ENCODE assay signal across 8 cellular contexts in genomic region chr10:73252445-73253225, GRCh38. TPM values are rescaled to one million over a fixed set of nuclear protein-coding genes. Genes with fewer than 3 reads are reported as not detected.
DNase-seq lines count a peak whose midpoint lies in the region; ATAC-seq and TF ChIP-seq lines count a peak whose summit lies in the region.

Gene MRPS16, minus strand, starts transcription at chr10:73252644. Its CDS starts 162 bp downstream, at chr10:73252482.

- TF ChIP-seq EP300 in tibial nerve (IDR thresholded peaks at IDR 0.05): peak; percentile 93 to 99

- H3K36me3 ChIP-seq in cardiac muscle cell (peaks cover 10% of the 10 kb centered on the region), parathyroid adenoma (ENCODE audit: control insufficient read depth, insufficient read depth, low read length) (no peaks in the 10 kb centered on the region), tibial nerve (peaks cover 0 to 25% (median 0%) of the 10 kb centered on the region in 3 donors)

- H3K4me1 Mint-ChIP-seq in activated naive CD8-positive, alpha-beta T cell treated with anti-CD3 and anti-CD28 coated beads, Interleukin-2, amount 50 U/mL, for 24 hours: peaks cover 39% of the 10 kb centered on the region

- peak within 1 kb of the TSS; percentile 89 for H3K9ac ChIP-seq in parathyroid adenoma

- H3K27ac Mint-ChIP-seq in activated naive CD8-positive, alpha-beta T cell treated with anti-CD3 and anti-CD28 coated beads, Interleukin-2, amount 50 U/mL, for 24 hours: peak within 1 kb of the TSS; percentile 96

- H2AFZ ChIP-seq in parathyroid adenoma: peak within 1 kb of the TSS; percentile 96

- H3K79me2 ChIP-seq in parathyroid adenoma: peaks cover 9% of the 10 kb centered on the region

- peaks cover 2% of the 10 kb centered on the region for H3K27me3 Mint-ChIP-seq in activated naive CD8-positive, alpha-beta T cell treated with anti-CD3 and anti-CD28 coated beads, Interleukin-2, amount 50 U/mL, for 24 hours

- peak; percentile 92 for DNase-seq in GM12864 (ENCODE audit: low read depth)
- peak; percentile 73 for DNase-seq in NCI-H1417 treated with DMSO at 0.1 percent for 48 hours (lab: John Stamatoyannopoulos, UW)
- peak; percentile 97 for DNase-seq in SW480 (ENCODE audit: low spot score)
- DNase-seq in activated naive CD8-positive, alpha-beta T cell treated with anti-CD3 and anti-CD28 coated beads, Interleukin-2, amount 50 U/mL, for 24 hours: peak; percentile 88
- DNase-seq in cardiac muscle cell (ENCODE audit: low read depth in 1 of 2, low spot score in 1 of 2): peak; percentile 95 to 98
- DNase-seq in tibial nerve (ENCODE audit: low spot score in 2 of 2): peak; percentile 87 to 96

- H3K4me3 ChIP-seq in GM12864 (ENCODE audit: low read depth, low read length) (peak within 1 kb of the TSS; percentile 58), cardiac muscle cell (peak within 1 kb of the TSS; percentile 78), parathyroid adenoma (ENCODE audit: low read depth, low read length) (peak within 1 kb of the TSS; percentile 84), tibial nerve (peak within 1 kb of the TSS; percentile 69 to 84 (median 80))

- ATAC-seq in HG02759 (IDR thresholded peaks at IDR 0.05; ENCODE audit: unreplicated experiment): peak; percentile 86
- peak; percentile 92 for ATAC-seq in activated naive CD8-positive, alpha-beta T cell treated with anti-CD3 and anti-CD28 coated beads, Interleukin-2, amount 50 U/mL, for 24 hours

- peaks cover 36% of the 10 kb centered on the region for H3K36me3 Mint-ChIP-seq in activated naive CD8-positive, alpha-beta T cell treated with anti-CD3 and anti-CD28 coated beads, Interleukin-2, amount 50 U/mL, for 24 hours (ENCODE audit: low read depth)

- peak; percentile 2 to 57 for TF ChIP-seq POLR2A in tibial nerve (IDR thresholded peaks at IDR 0.05)

- H3K9me3 ChIP-seq in cardiac muscle cell (ENCODE audit: low read depth): no peaks in the 10 kb centered on the region
- H3K9me3 ChIP-seq in parathyroid adenoma (ENCODE audit: control insufficient read depth, low read length): no peaks in the 10 kb centered on the region
- no peaks in the 10 kb centered on the region for H3K9me3 ChIP-seq in tibial nerve

- TF ChIP-seq CTCF in GM12864 (IDR thresholded peaks at IDR 0.05; ENCODE audit: low read depth, low read length, missing control alignments) (no peak), cardiac muscle cell (IDR thresholded peaks at IDR 0.05; ENCODE audit: low read depth, low read length) (no peak), parathyroid adenoma (IDR thresholded peaks at IDR 0.05) (no peak), tibial nerve (IDR thresholded peaks at IDR 0.05) (peak in 2 of 5 experiments; percentile 18 to 41)

- H3K27me3 ChIP-seq in cardiac muscle cell: no peaks in the 10 kb centered on the region
- no peaks in the 10 kb centered on the region for H3K27me3 ChIP-seq in parathyroid adenoma (ENCODE audit: control insufficient read depth, insufficient read depth, low read length)
- no peaks in the 10 kb centered on the region for H3K27me3 ChIP-seq in tibial nerve

- H3K4me3 Mint-ChIP-seq in activated naive CD8-positive, alpha-beta T cell treated with anti-CD3 and anti-CD28 coated beads, Interleukin-2, amount 50 U/mL, for 24 hours: peak within 1 kb of the TSS; percentile 100

- H3K4me1 ChIP-seq in cardiac muscle cell (ENCODE audit: low read depth) (peaks cover 11% of the 10 kb centered on the region), parathyroid adenoma (peaks cover 8% of the 10 kb centered on the region), tibial nerve (peaks cover 6 to 44% (median 16%) of the 10 kb centered on the region in 4 donors)

- H3K9me3 Mint-ChIP-seq in activated naive CD8-positive, alpha-beta T cell treated with anti-CD3 and anti-CD28 coated beads, Interleukin-2, amount 50 U/mL, for 24 hours: no peaks in the 10 kb centered on the region

- H3K27ac ChIP-seq in cardiac muscle cell (peak within 1 kb of the TSS; percentile 95), parathyroid adenoma (peak within 1 kb of the TSS; percentile 74), tibial nerve (peak within 1 kb of the TSS; percentile 76 to 93 (median 90))

- H3K4me2 ChIP-seq in parathyroid adenoma (ENCODE audit: low read length): peak within 1 kb of the TSS; percentile 84

- WGBS in tibial nerve, 2 donors: 0% methylated on average over 37 to 38 of the region's 51 CpGs

RNA-seq across cellular contexts. Expression of gene MRPS16, which starts in this region (rescaled TPM):
- total RNA-seq in cardiac muscle cell: 51.6 and 67.4 TPM in 2 replicates
- 104 and 122 TPM in 2 replicates for polyA plus RNA-seq in cardiac muscle cell
- 10 to 100 TPM; 32.0 to 34.7 (median 34.2) TPM for total RNA-seq in tibial nerve

Comparison
In these comparisons a context has a peak if more than half of its experiments do, and no peak if none do; other contexts are left out.
1. Peak in every context shown above with its lines: DNase-seq, ATAC-seq, H3K4me3 ChIP-seq and H3K27ac ChIP-seq.